ENCODE assay signal across 9 cellular contexts in the genomic region with DNA sequence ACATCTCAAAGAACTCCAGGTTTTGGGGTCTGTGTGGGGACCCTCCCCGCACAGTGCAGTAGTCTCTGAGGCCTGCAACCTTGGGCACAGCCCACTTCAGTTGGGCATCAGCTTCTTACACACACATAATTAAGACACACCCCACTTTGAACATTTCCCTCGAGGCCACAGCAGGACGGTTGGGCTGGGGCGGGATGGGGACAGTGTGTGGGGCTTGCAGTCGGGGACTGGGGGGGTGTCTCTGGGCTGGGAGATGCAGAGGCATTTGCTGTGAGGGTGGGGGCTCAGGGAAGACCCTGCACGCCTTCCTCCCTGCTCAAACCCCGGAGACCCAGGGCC. TPM values are rescaled to one million over a fixed set of nuclear protein-coding genes. Genes with fewer than 3 reads are reported as not detected.
DNase-seq lines count a peak whose midpoint lies in the region; ATAC-seq and TF ChIP-seq lines count a peak whose summit lies in the region.
"Had no signal": no experiment of that assay in that cellular context is flagged by ENCODE, and none has a peak within 500 bp of the region (broad histone marks: within the 10 kb centered on the region; RNA-seq: fewer than 3 reads in every experiment).

No MANE protein-coding gene starts in this region.

- peaks cover 39% of the 10 kb centered on the region for H3K4me1 Mint-ChIP-seq in activated T-cell treated with anti-CD3 and anti-CD28 coated beads, Interleukin-2, amount 50 U/mL, for 4 hours (ENCODE audit: low read depth)

- H3K4me3 Mint-ChIP-seq in activated T-cell treated with anti-CD3 and anti-CD28 coated beads, Interleukin-2, amount 50 U/mL, for 4 hours, result peak overlapping the region; percentile 90

- DNase-seq in SK-N-SH (no peak), kidney epithelial cell (ENCODE audit: low read depth) (no peak), substantia nigra (lab: John Stamatoyannopoulos, UW) (no peak), left lobe of liver (ENCODE audit: low spot score) (no peak)
- no peak for DNase-seq in activated T-cell treated with anti-CD3 and anti-CD28 coated beads, Interleukin-2, amount 50 U/mL, for 4 hours

- TF ChIP-seq CTCF in SK-N-SH (IDR thresholded peaks at IDR 0.05) (no peak), kidney epithelial cell (IDR thresholded peaks at IDR 0.05; ENCODE audit: insufficient read depth, low read length, poor library complexity, severe bottlenecking) (no peak)

- no peak overlapping the region for H2AFZ ChIP-seq in SK-N-SH (ENCODE audit: low read depth)

- POLR2A ChIA-PET in SK-N-SH (lab: Yijun Ruan, JAX), result no interaction called here

- ATAC-seq in SK-N-SH treated with all-trans-retinoic acid at 6 μM for 48 hours (no peak), GM18517 (IDR thresholded peaks at IDR 0.05; ENCODE audit: unreplicated experiment) (no peak), left lobe of liver (no peak), GM18511 (IDR thresholded peaks at IDR 0.05; ENCODE audit: unreplicated experiment) (no peak)
- ATAC-seq in activated T-cell treated with anti-CD3 and anti-CD28 coated beads, Interleukin-2, amount 50 U/mL, for 4 hours, result no peak

- no peaks in the 10 kb centered on the region for H3K36me3 ChIP-seq in SK-N-SH (replicated peaks in 1 of 2; ENCODE audit: control insufficient read depth in 1 of 2, insufficient read depth in 2 of 2, low read length in 1 of 2)
- no peaks in the 10 kb centered on the region for H3K36me3 ChIP-seq in kidney epithelial cell (ENCODE audit: control insufficient read depth, insufficient read depth, low read length)
- H3K36me3 ChIP-seq: cardiac muscle cell had no signal

- H3K9me3 ChIP-seq in SK-N-SH, result no peaks in the 10 kb centered on the region

- H3K9me3 Mint-ChIP-seq in activated T-cell treated with anti-CD3 and anti-CD28 coated beads, Interleukin-2, amount 50 U/mL, for 4 hours, result no peaks in the 10 kb centered on the region

- peaks cover 48% of the 10 kb centered on the region for H3K79me2 ChIP-seq in SK-N-SH (ENCODE audit: insufficient read depth)

- H3K27me3 ChIP-seq in SK-N-SH (ENCODE audit: insufficient read depth) (no peaks in the 10 kb centered on the region), kidney epithelial cell (ENCODE audit: control insufficient read depth, insufficient read depth, low read length) (no peaks in the 10 kb centered on the region)

- peaks cover 10% of the 10 kb centered on the region; the same call in 1 of the 2 replicates for H4K20me1 ChIP-seq in SK-N-SH (ENCODE audit: insufficient read depth)

- H3K36me3 Mint-ChIP-seq in activated T-cell treated with anti-CD3 and anti-CD28 coated beads, Interleukin-2, amount 50 U/mL, for 4 hours (ENCODE audit: insufficient read depth), result no peaks in the 10 kb centered on the region

- TF ChIP-seq RAD21 in SK-N-SH (IDR thresholded peaks at IDR 0.05; ENCODE audit: low read length), result no peak

- 56% methylated on average over 7 of the region's 7 CpGs for WGBS in SK-N-SH (ENCODE audit: low lambda C conversion rate)

- CTCF ChIA-PET in SK-N-SH (lab: Yijun Ruan, JAX), result interaction anchor here (0.9 to 1.6 kb wide), 6 partner anchors 9 to 69 kb away, joined by 3 to 8 read pairs (median 3); no protein-coding TSS in a partner anchor

- H3K27ac ChIP-seq in SK-N-SH (ENCODE audit: low read depth in 2 of 2, low read length in 1 of 2), result no peak overlapping the region
- H3K27ac ChIP-seq in substantia nigra (ENCODE audit: low read depth, low read length, poor library complexity, severe bottlenecking), result peak overlapping the region; percentile 30
- H3K27ac ChIP-seq: cardiac muscle cell had no signal

- H3K4me1 ChIP-seq in SK-N-SH (ENCODE audit: control insufficient read depth in 1 of 2, insufficient read depth in 2 of 2, low read depth in 1 of 2, low read length in 1 of 2), result peaks cover 65 to 70% of the 10 kb centered on the region in 2 experiments; a peak in 3 of 4 replicates

- H3K4me3 ChIP-seq in SK-N-SH (ENCODE audit: low read depth in 2 of 2, low read length in 1 of 2) (peak overlapping the region; percentile 60 to 78), kidney epithelial cell (ENCODE audit: low read depth, low read length) (peak overlapping the region; percentile 71)

- no peak for TF ChIP-seq EP300 in SK-N-SH (IDR thresholded peaks at IDR 0.05; ENCODE audit: borderline replicate concordance in 1 of 2, low read depth in 1 of 2, low read length in 1 of 2)

- no peaks in the 10 kb centered on the region for H3K9me2 ChIP-seq in SK-N-SH

- H3K27me3 Mint-ChIP-seq in activated T-cell treated with anti-CD3 and anti-CD28 coated beads, Interleukin-2, amount 50 U/mL, for 4 hours (ENCODE audit: low read depth), result no peaks in the 10 kb centered on the region

- H3K4me2 ChIP-seq in SK-N-SH, result peak overlapping the region; percentile 90

- H3K9ac ChIP-seq in SK-N-SH, result peak overlapping the region; percentile 56; the same call in 1 of the 2 replicates

- peaks cover 29% of the 10 kb centered on the region for H3F3A ChIP-seq in SK-N-SH (replicated peaks; ENCODE audit: insufficient read depth)

TF ChIP-seq in SK-N-SH, 30 proteins besides CTCF, POLR2A, EP300 and RAD21 (continues in another document):
- TF ChIP-seq EZH2phosphoT487 (IDR thresholded peaks at IDR 0.05; ENCODE audit: borderline replicate concordance, low read depth), result no peak
- TF ChIP-seq, protein P1, sequence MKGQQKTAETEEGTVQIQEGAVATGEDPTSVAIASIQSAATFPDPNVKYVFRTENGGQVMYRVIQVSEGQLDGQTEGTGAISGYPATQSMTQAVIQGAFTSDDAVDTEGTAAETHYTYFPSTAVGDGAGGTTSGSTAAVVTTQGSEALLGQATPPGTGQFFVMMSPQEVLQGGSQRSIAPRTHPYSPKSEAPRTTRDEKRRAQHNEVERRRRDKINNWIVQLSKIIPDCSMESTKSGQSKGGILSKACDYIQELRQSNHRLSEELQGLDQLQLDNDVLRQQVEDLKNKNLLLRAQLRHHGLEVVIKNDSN (IDR thresholded peaks at IDR 0.05; ENCODE audit: borderline replicate concordance, low read depth), result no peak
- TF ChIP-seq FOSL2 (IDR thresholded peaks at IDR 0.05; ENCODE audit: borderline replicate concordance, low read depth), result no peak

TF ChIP-seq in SK-N-SH treated with all-trans-retinoic acid at 6 μM for 48 hours, 23 proteins besides CTCF, POLR2A, EP300 and RAD21 (continues in another document):
- TF ChIP-seq ZFP30 (CRISPR knock-in tag; IDR thresholded peaks at IDR 0.05) (no peak), TOX (CRISPR knock-in tag; IDR thresholded peaks at IDR 0.05; ENCODE audit: borderline replicate concordance) (no peak), BACH2 (CRISPR knock-in tag; IDR thresholded peaks at IDR 0.05; ENCODE audit: borderline replicate concordance) (no peak)
- TF ChIP-seq, protein P2, sequence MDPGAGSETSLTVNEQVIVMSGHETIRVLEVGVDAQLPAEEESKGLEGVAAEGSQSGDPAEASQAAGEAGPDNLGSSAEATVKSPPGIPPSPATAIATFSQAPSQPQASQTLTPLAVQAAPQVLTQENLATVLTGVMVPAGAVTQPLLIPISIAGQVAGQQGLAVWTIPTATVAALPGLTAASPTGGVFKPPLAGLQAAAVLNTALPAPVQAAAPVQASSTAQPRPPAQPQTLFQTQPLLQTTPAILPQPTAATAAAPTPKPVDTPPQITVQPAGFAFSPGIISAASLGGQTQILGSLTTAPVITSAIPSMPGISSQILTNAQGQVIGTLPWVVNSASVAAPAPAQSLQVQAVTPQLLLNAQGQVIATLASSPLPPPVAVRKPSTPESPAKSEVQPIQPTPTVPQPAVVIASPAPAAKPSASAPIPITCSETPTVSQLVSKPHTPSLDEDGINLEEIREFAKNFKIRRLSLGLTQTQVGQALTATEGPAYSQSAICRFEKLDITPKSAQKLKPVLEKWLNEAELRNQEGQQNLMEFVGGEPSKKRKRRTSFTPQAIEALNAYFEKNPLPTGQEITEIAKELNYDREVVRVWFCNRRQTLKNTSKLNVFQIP (CRISPR knock-in tag; IDR thresholded peaks at IDR 0.05; ENCODE audit: borderline replicate concordance, low read depth), result no peak

RNA-seq across cellular contexts. Expression of a gene that starts 1.2 kb away (rescaled TPM):
- 7.6 and 9.4 TPM in 2 replicates for polyA plus RNA-seq in SK-N-SH (2012; rRNA removed)
- polyA plus RNA-seq in SK-N-SH (2012; cell fraction: cytosol; rRNA removed), result 3.5 and 5.9 TPM in 2 replicates
- polyA plus RNA-seq in SK-N-SH (2012; cell fraction: nucleus; rRNA removed), result 13.3 and 14.4 TPM in 2 replicates
- 10 to 100 TPM; 16.1 to 17.7 (median 17.7) TPM for total RNA-seq in activated T-cell treated with anti-CD3 and anti-CD28 coated beads, Interleukin-2, amount 50 U/mL, for 4 hours
- total RNA-seq in kidney epithelial cell (36.6 and 39.7 TPM in 2 replicates), left lobe of liver (1.2 TPM)

RNA-seq across cellular contexts. Expression of a gene that starts 34.5 kb away (rescaled TPM):
- polyA plus RNA-seq in SK-N-SH (2012; rRNA removed), result 34.1 and 36.2 TPM in 2 replicates
- polyA plus RNA-seq in SK-N-SH (2012; cell fraction: cytosol; rRNA removed), result 8.3 and 16.1 TPM in 2 replicates
- polyA plus RNA-seq in SK-N-SH (2012; cell fraction: nucleus; rRNA removed), result 154 and 256 TPM in 2 replicates
- total RNA-seq in activated T-cell treated with anti-CD3 and anti-CD28 coated beads, Interleukin-2, amount 50 U/mL, for 4 hours, result 10 to 100 TPM; 40.7 to 55.0 (median 42.6) TPM
- total RNA-seq in kidney epithelial cell (40.1 TPM in 2 replicates), left lobe of liver (15.6 TPM)

RNA-seq across cellular contexts. Expression of a gene that starts 38.0 kb away (rescaled TPM):
- polyA plus RNA-seq in SK-N-SH (2012; rRNA removed), result 14.4 and 15.1 TPM in 2 replicates
- 11.2 and 12.8 TPM in 2 replicates for polyA plus RNA-seq in SK-N-SH (2012; cell fraction: cytosol; rRNA removed)
- polyA plus RNA-seq in SK-N-SH (2012; cell fraction: nucleus; rRNA removed), result 37.7 and 46.3 TPM in 2 replicates
- total RNA-seq in activated T-cell treated with anti-CD3 and anti-CD28 coated beads, Interleukin-2, amount 50 U/mL, for 4 hours, result 10 to 100 TPM in 1 of 3 donors, 1 to 10 TPM in 2; 8.9 to 10.4 (median 9.0) TPM
- total RNA-seq in kidney epithelial cell (18.0 and 20.0 TPM in 2 replicates), left lobe of liver (5.7 TPM)

RNA-seq across cellular contexts. Expression of a gene that starts 44.6 kb away (rescaled TPM):
- polyA plus RNA-seq in SK-N-SH (2012; rRNA removed), result not detected in 2 replicates
- polyA plus RNA-seq in SK-N-SH (2012; cell fraction: cytosol; rRNA removed), result not detected in 2 replicates
- not detected in 2 replicates for polyA plus RNA-seq in SK-N-SH (2012; cell fraction: nucleus; rRNA removed)
- total RNA-seq in activated T-cell treated with anti-CD3 and anti-CD28 coated beads, Interleukin-2, amount 50 U/mL, for 4 hours, result not detected
- not detected in 2 replicates for total RNA-seq in kidney epithelial cell
- total RNA-seq in left lobe of liver, result not detected
- total RNA-seq: cardiac muscle cell had no signal
- polyA plus RNA-seq: cardiac muscle cell had no signal
